Comparison of ENCODE assay signal across 18 cellular contexts in genomic region chr1:2430592-2430973, GRCh38. TPM values are rescaled to one million over a fixed set of nuclear protein-coding genes. Genes with fewer than 3 reads are reported as not detected.
DNase-seq lines count a peak whose midpoint lies in the region; ATAC-seq, FAIRE-seq and TF ChIP-seq lines count a peak whose summit lies in the region.
"Had no signal": no experiment of that assay in that cellular context is flagged by ENCODE, and none has a peak within 500 bp of the region (broad histone marks: within the 10 kb centered on the region; RNA-seq: fewer than 3 reads in every experiment).

No MANE protein-coding gene starts in this region.

- H4K20me1 ChIP-seq in HepG2 (ENCODE audit: insufficient read depth, low read length) (no peaks in the 10 kb centered on the region; the same call in 1 of the 2 replicates), H1 (replicated peaks in 1 of 2; ENCODE audit: control insufficient read depth in 1 of 2, insufficient read depth in 2 of 2, low read length in 2 of 2) (peaks cover 0 to 1% of the 10 kb centered on the region in 2 experiments)

- H3K9ac ChIP-seq in HepG2 (ENCODE audit: insufficient read depth, low read depth, low read length) (no peak overlapping the region), H1 (replicated peaks in 1 of 4; ENCODE audit: extremely low read depth in 1 of 4, low read depth in 3 of 4, low read length in 3 of 4) (no peak overlapping the region)

- H2AFZ ChIP-seq in HepG2 (ENCODE audit: low read length) (no peak overlapping the region), H1 (ENCODE audit: low read length) (no peak overlapping the region)

- no peak overlapping the region for H2AK5ac ChIP-seq in H1 (ENCODE audit: low read depth, low read length)

- no peaks in the 10 kb centered on the region for H3K79me1 ChIP-seq in H1 (ENCODE audit: low read depth, low read length)

- H3K56ac ChIP-seq in H1 (replicated peaks; ENCODE audit: insufficient read length, low read depth, low read length), result no peak overlapping the region

- H3K79me2 ChIP-seq in HepG2 (ENCODE audit: insufficient read depth, low read length), result no peaks in the 10 kb centered on the region
- H3K79me2 ChIP-seq in H1 (ENCODE audit: control insufficient read depth in 1 of 2, insufficient read depth in 2 of 2, low read length in 2 of 2), result no peaks in the 10 kb centered on the region

- H2BK120ac ChIP-seq in H1 (replicated peaks; ENCODE audit: low read depth, low read length), result no peak overlapping the region

- H3K27me3 Mint-ChIP-seq in progenitor cell of endocrine pancreas, result peaks cover 7% of the 10 kb centered on the region
- H3K27me3 Mint-ChIP-seq: CD4-positive, alpha-beta T cell had no signal

- TF ChIP-seq EP300 in HepG2 (IDR thresholded peaks at IDR 0.05; ENCODE audit: low read depth in 2 of 2, low read length in 2 of 2), result no peak
- TF ChIP-seq EP300 in HepG2 (CRISPR knock-in tag; IDR thresholded peaks at IDR 0.05; ENCODE audit: borderline replicate concordance), result no peak
- no peak for TF ChIP-seq EP300 in H1 (IDR thresholded peaks at IDR 0.05; ENCODE audit: borderline replicate concordance in 1 of 2, low read depth in 2 of 2, low read length in 2 of 2)

- H3K4me3 ChIP-seq in HepG2 (replicated peaks in 1 of 3; ENCODE audit: insufficient read depth in 1 of 3, low read depth in 2 of 3, low read length in 3 of 3), result no peak overlapping the region
- no peak overlapping the region for H3K4me3 ChIP-seq in right lobe of liver
- no peak overlapping the region for H3K4me3 ChIP-seq in H1 (ENCODE audit: extremely low read depth in 1 of 4, insufficient read depth in 2 of 4, low read depth in 3 of 4, low read length in 4 of 4)

- no peak overlapping the region for H2BK20ac ChIP-seq in H1 (ENCODE audit: low read length)

- 0% methylated on average over 3 of the region's 10 CpGs for WGBS in HepG2 (ENCODE audit: low lambda C conversion rate)
- 78% methylated on average over 2 of the region's 10 CpGs for WGBS in right lobe of liver (ENCODE audit: insufficient coverage, low coverage, low lambda C conversion rate, missing lambda C conversion rate)
- 95% methylated on average over 10 of the region's 10 CpGs; no CpG with 5 or more reads in 1 of the 2 experiments for WGBS in H1 (ENCODE audit: extremely low coverage in 1 of 2, insufficient coverage in 1 of 2, insufficient read length in 1 of 2, insufficient replicate concordance in 2 of 2, low coverage in 1 of 2, low lambda C conversion rate in 2 of 2, missing lambda C conversion rate in 1 of 2), 2 experiments

- H3K27ac ChIP-seq in HepG2 (ENCODE audit: extremely low read length, insufficient read depth, low read length), result no peak overlapping the region
- no peak overlapping the region for H3K27ac ChIP-seq in right lobe of liver
- H3K27ac ChIP-seq in H1 (ENCODE audit: low read depth, low read length), result no peak overlapping the region

- no peak overlapping the region for H3K4ac ChIP-seq in H1 (replicated peaks; ENCODE audit: insufficient read length, low read depth, low read length)

- ATAC-seq in HepG2, result no peak
- ATAC-seq in right lobe of liver, result no peak

- peaks cover 20 to 76% of the 10 kb centered on the region in 2 experiments for H3K27me3 ChIP-seq in HepG2 (ENCODE audit: control insufficient read depth in 1 of 2, insufficient read depth in 2 of 2, low read length in 2 of 2)
- H3K27me3 ChIP-seq in right lobe of liver, result no peaks in the 10 kb centered on the region
- 0 out of 7 replicates have a peak, but pooled peaks cover 0 to 2% (median 0%) of the 10 kb centered on the region in 4 experiments for H3K27me3 ChIP-seq in H1 (replicated peaks in 1 of 4; ENCODE audit: control insufficient read depth in 3 of 4, extremely low read depth in 1 of 4, insufficient read depth in 3 of 4, low read length in 3 of 4)

- H3K9me3 ChIP-seq in HepG2 (ENCODE audit: low read length) (peaks cover 12% of the 10 kb centered on the region; the same call in 1 of the 2 replicates), right lobe of liver (no peaks in the 10 kb centered on the region), H1 (ENCODE audit: insufficient read depth in 2 of 2, low read depth in 1 of 2, low read length in 1 of 2) (peaks cover 11 to 27% of the 10 kb centered on the region in 2 experiments; a peak in 3 of 4 replicates)

- no peak overlapping the region for H3K18ac ChIP-seq in H1 (ENCODE audit: extremely low read depth, low read length)

- H3K23me2 ChIP-seq in H1 (ENCODE audit: low read depth, low read length), result no peaks in the 10 kb centered on the region

- H3K9me3 Mint-ChIP-seq in progenitor cell of endocrine pancreas (ENCODE audit: low read depth), result no peaks in the 10 kb centered on the region
- H3K9me3 Mint-ChIP-seq: CD4-positive, alpha-beta T cell had no signal

- H4K91ac ChIP-seq in H1 (replicated peaks; ENCODE audit: insufficient read length, low read length), result peak overlapping the region; percentile 27

- intact Hi-C loops in HepG2 (cut with micrococcal nuclease; ENCODE audit: unreplicated experiment) (no loop called here), right lobe of liver (cut with DNase I) (loop anchor here in 1 of 2 donors (10.0 kb wide), 1 partner anchor 174 kb away; no protein-coding TSS in a partner anchor)

- POLR2A ChIA-PET in HepG2 (lab: Yijun Ruan, JAX), result no interaction called here
- POLR2A ChIA-PET in H1 (lab: Charles Lee; ENCODE audit: partially characterized antibody), result no interaction called here

- H3K4me2 ChIP-seq in HepG2 (ENCODE audit: low read depth, low read length) (no peak overlapping the region), H1 (ENCODE audit: insufficient read depth in 1 of 2, low read depth in 2 of 2, low read length in 2 of 2) (no peak overlapping the region)

- H4K5ac ChIP-seq in H1 (ENCODE audit: insufficient read length, low read depth, low read length), result no peak overlapping the region

- in situ Hi-C loops in HepG2 (cut with HindIII; ENCODE audit: extremely low pct_ligation_motif_present, low pct_unique_long_range_greater_than_20kb), result no loop called here

- BruUV-seq in HepG2 (replicated peaks; lab: Mats Ljungman, UMichigan), result no TSS peak

- no peak overlapping the region for H3K4me3 Mint-ChIP-seq in progenitor cell of endocrine pancreas (ENCODE audit: low read depth)
- H3K4me3 Mint-ChIP-seq: CD4-positive, alpha-beta T cell had no signal

- no peak for DNase-seq in HepG2 (ENCODE audit: low spot score)
- no peak for DNase-seq in right lobe of liver
- no peak for DNase-seq in H1 (ENCODE audit: low read depth in 1 of 2, low spot score in 2 of 2)
- no peak for DNase-seq in progenitor cell of endocrine pancreas (ENCODE audit: low spot score, unreplicated experiment)
- DNase-seq in NCI-H128 (lab: John Stamatoyannopoulos, UW; ENCODE audit: unreplicated experiment), result no peak
- no peak for DNase-seq in SKM-1 (lab: John Stamatoyannopoulos, UW; ENCODE audit: unreplicated experiment)
- DNase-seq in AG08396 (ENCODE audit: low spot score), result no peak
- DNase-seq: ACHN; CD4-positive, alpha-beta T cell; NCI-H1092 treated with DMSO at 0.1 percent for 48 hours; NCI-H1436 treated with DMSO at 0.1 percent for 48 hours; NCI-H187 treated with DMSO at 0.1 percent for 48 hours; NCI-H774; Right ventricle myocardium superior had no signal

- H3K36me3 ChIP-seq in HepG2 (replicated peaks in 1 of 2; ENCODE audit: control insufficient read depth in 1 of 2, insufficient read depth in 2 of 2, low read length in 2 of 2), result no peaks in the 10 kb centered on the region
- no peaks in the 10 kb centered on the region for H3K36me3 ChIP-seq in right lobe of liver
- H3K36me3 ChIP-seq in H1 (ENCODE audit: control insufficient read depth in 2 of 4, insufficient read depth in 4 of 4, low read length in 3 of 4), result no peaks in the 10 kb centered on the region

- no peak overlapping the region for H4K8ac ChIP-seq in H1 (ENCODE audit: extremely low read depth, insufficient read depth, low read length)

- no peak overlapping the region for H3K14ac ChIP-seq in H1 (ENCODE audit: insufficient read length)

- TF ChIP-seq POLR2A in HepG2 (IDR thresholded peaks at IDR 0.05; ENCODE audit: insufficient read depth in 1 of 2, low read depth in 2 of 2, low read length in 2 of 2) (no peak), right lobe of liver (IDR thresholded peaks at IDR 0.05) (no peak), H1 (IDR thresholded peaks at IDR 0.05; ENCODE audit: control extremely low read depth in 1 of 2, low read depth in 2 of 2, low read length in 2 of 2) (no peak)

- no peak overlapping the region for H2BK15ac ChIP-seq in H1 (ENCODE audit: low read length)

- CTCF ChIA-PET in HepG2 (lab: Yijun Ruan, JAX; ENCODE audit: low intra/inter-chr PET ratio, low total read pairs), result no interaction called here
- CTCF ChIA-PET in H1 (lab: Charles Lee; ENCODE audit: partially characterized antibody), result interaction anchor here (0.6 to 4.2 kb wide), 21 partner anchors 11 to 1184 kb away, joined by 3 to 48 read pairs (median 4); no protein-coding TSS in a partner anchor

- H3K27ac Mint-ChIP-seq in progenitor cell of endocrine pancreas, result peak overlapping the region; percentile 62
- H3K27ac Mint-ChIP-seq: CD4-positive, alpha-beta T cell had no signal

- no peak for FAIRE-seq in HepG2 (lab: Jason Lieb, UNC)
- no peak for FAIRE-seq in H1 (lab: Jason Lieb, UNC)
- FAIRE-seq: D721Med, GM18507, H54 had no signal

- H3K4me1 Mint-ChIP-seq in progenitor cell of endocrine pancreas (ENCODE audit: low read depth), result no peaks in the 10 kb centered on the region

- TF ChIP-seq CTCF in HepG2 (CRISPR knock-in tag; IDR thresholded peaks at IDR 0.05) (no peak), right lobe of liver (IDR thresholded peaks at IDR 0.05) (no peak), H1 (IDR thresholded peaks at IDR 0.05; ENCODE audit: control extremely low read depth in 1 of 3, insufficient read depth in 1 of 3, low read depth in 1 of 3, low read length in 3 of 3) (no peak), progenitor cell of endocrine pancreas (IDR thresholded peaks at IDR 0.05; ENCODE audit: unreplicated experiment) (no peak)

- H3K23ac ChIP-seq in H1 (ENCODE audit: insufficient read length), result no peak overlapping the region

- H2BK12ac ChIP-seq in H1 (ENCODE audit: low read depth, low read length), result no peak overlapping the region

- H2BK5ac ChIP-seq in H1 (ENCODE audit: low read depth, low read length), result no peak overlapping the region

- no peak for TF ChIP-seq RAD21 in HepG2 (CRISPR knock-in tag; IDR thresholded peaks at IDR 0.05)
- no peak for TF ChIP-seq RAD21 in H1 (IDR thresholded peaks at IDR 0.05 in 1 of 2, conservative IDR thresholded peaks at IDR 0.05 in 1 of 2; ENCODE audit: low read depth in 2 of 2, low read length in 2 of 2)

- no peaks in the 10 kb centered on the region for H3K4me1 ChIP-seq in HepG2 (ENCODE audit: insufficient read depth, low read length)
- H3K4me1 ChIP-seq in right lobe of liver, result no peaks in the 10 kb centered on the region
- no peaks in the 10 kb centered on the region for H3K4me1 ChIP-seq in H1 (replicated peaks in 1 of 4; ENCODE audit: control insufficient read depth in 3 of 4, insufficient read depth in 4 of 4, low read length in 3 of 4)

- H3K36me3 Mint-ChIP-seq in progenitor cell of endocrine pancreas (ENCODE audit: insufficient read depth), result no peaks in the 10 kb centered on the region

RNA-seq across cellular contexts. Expression of gene PEX10, which starts 18.2 kb away (rescaled TPM):
- total RNA-seq in HepG2 (2016; rRNA removed; fragmentation: Illumina TruSeq; extraction: Trizol), result 38.3 and 39.6 TPM in 2 replicates
- total RNA-seq in HepG2 (2016; cell fraction: cytosol; rRNA removed; fragmentation: Illumina TruSeq; extraction: Trizol; ENCODE audit: low read depth), result 20.2 and 25.8 TPM in 2 replicates
- 37.8 and 38.9 TPM in 2 replicates for total RNA-seq in HepG2 (2016; cell fraction: insoluble cytoplasmic fraction; rRNA removed; fragmentation: Illumina TruSeq; extraction: Trizol)
- 53.4 and 59.7 TPM in 2 replicates for total RNA-seq in HepG2 (2016; cell fraction: membrane; rRNA removed; fragmentation: Illumina TruSeq; extraction: Trizol)
- total RNA-seq in HepG2 (2016; cell fraction: nucleus; rRNA removed; fragmentation: Illumina TruSeq; extraction: Trizol), result 27.1 and 27.5 TPM in 2 replicates
- polyA plus RNA-seq in HepG2 (2011; rRNA removed), result 16.1 and 21.0 TPM in 2 replicates
- polyA plus RNA-seq in HepG2 (2011; cell fraction: cytosol; rRNA removed), result 16.3 and 20.9 TPM in 2 replicates
- polyA plus RNA-seq in HepG2 (2011; cell fraction: nucleus; rRNA removed), result 49.0 and 57.5 TPM in 2 replicates
- polyA plus RNA-seq in HepG2 (2012), result 13.3 and 14.5 TPM in 2 replicates
- 27.1 and 37.0 TPM in 2 replicates for polyA plus RNA-seq in HepG2 (2016; cell fraction: cytosol; fragmentation: Illumina TruSeq; extraction: Trizol; ENCODE audit: low read depth)
- polyA plus RNA-seq in HepG2 (2016; cell fraction: insoluble cytoplasmic fraction; fragmentation: Illumina TruSeq; extraction: Trizol; ENCODE audit: low read depth), result 36.5 and 40.8 TPM in 2 replicates
- 47.4 and 49.9 TPM in 2 replicates for polyA plus RNA-seq in HepG2 (2016; cell fraction: membrane; fragmentation: Illumina TruSeq; extraction: Trizol; ENCODE audit: low read depth)
- 44.7 and 46.3 TPM in 2 replicates for polyA plus RNA-seq in HepG2 (2016; cell fraction: nucleus; fragmentation: Illumina TruSeq; extraction: Trizol; ENCODE audit: insufficient read depth, low read depth)
- polyA minus RNA-seq in HepG2 (2011; rRNA and poly(A)+ RNA removed; ENCODE audit: low replicate concordance), result 15.3 and 46.5 TPM in 2 replicates
- 9.7 and 12.0 TPM in 2 replicates for polyA minus RNA-seq in HepG2 (2011; cell fraction: cytosol; rRNA and poly(A)+ RNA removed)
- polyA minus RNA-seq in HepG2 (2011; cell fraction: nucleus; rRNA and poly(A)+ RNA removed), result 18.4 and 20.1 TPM in 2 replicates
- 10 to 100 TPM in 3 of 6 experiments, 1 to 10 TPM in 3; 7.4 to 24.3 (median 10.5) TPM for total RNA-seq in right lobe of liver
- total RNA-seq in H1 (2021; fragmentation: NEBNext Ultra II Directional; extraction: Animal tissue kit (Norgen Biotek cat#: 25700)), result 24.3 and 24.7 TPM in 2 replicates
- 26.9 and 37.3 TPM in 2 replicates for polyA plus RNA-seq in H1 (2011; rRNA removed)
- polyA plus RNA-seq in H1 (2011; cell fraction: cytosol; rRNA removed), result 29.9 TPM
- 42.6 TPM for polyA plus RNA-seq in H1 (2011; cell fraction: nucleus; rRNA removed)
- polyA plus RNA-seq in H1 (2012, experiment 1 of 2), result 16.5 to 25.6 TPM (median 24.1 TPM) in 4 replicates
- 26.0 TPM for polyA plus RNA-seq in H1 (2012, experiment 2 of 2)
- polyA plus RNA-seq in H1 (2013, experiment 1 of 2), result 13.3 TPM
- 13.7 TPM for polyA plus RNA-seq in H1 (2013, experiment 2 of 2)
- polyA minus RNA-seq in H1 (2011; rRNA and poly(A)+ RNA removed), result 10.7 and 13.6 TPM in 2 replicates
- polyA minus RNA-seq in H1 (2011; cell fraction: cytosol; rRNA and poly(A)+ RNA removed), result 19.8 TPM
- 22.3 TPM for polyA minus RNA-seq in H1 (2011; cell fraction: nucleus; rRNA and poly(A)+ RNA removed)
- total RNA-seq in progenitor cell of endocrine pancreas, result 27.5 and 27.6 TPM in 2 replicates

RNA-seq across cellular contexts. Expression of gene RER1, which starts 38.9 kb away (rescaled TPM):
- 83.9 and 128 TPM in 2 replicates for total RNA-seq in HepG2 (2016; rRNA removed; fragmentation: Illumina TruSeq; extraction: Trizol)
- total RNA-seq in HepG2 (2016; cell fraction: cytosol; rRNA removed; fragmentation: Illumina TruSeq; extraction: Trizol; ENCODE audit: low read depth), result 51.3 and 72.8 TPM in 2 replicates
- 89.5 and 137 TPM in 2 replicates for total RNA-seq in HepG2 (2016; cell fraction: insoluble cytoplasmic fraction; rRNA removed; fragmentation: Illumina TruSeq; extraction: Trizol)
- total RNA-seq in HepG2 (2016; cell fraction: membrane; rRNA removed; fragmentation: Illumina TruSeq; extraction: Trizol), result 77.4 and 86.1 TPM in 2 replicates
- total RNA-seq in HepG2 (2016; cell fraction: nucleus; rRNA removed; fragmentation: Illumina TruSeq; extraction: Trizol), result 76.0 and 95.5 TPM in 2 replicates
- polyA plus RNA-seq in HepG2 (2011; rRNA removed), result 135 and 164 TPM in 2 replicates
- polyA plus RNA-seq in HepG2 (2011; cell fraction: cytosol; rRNA removed), result 82.7 and 131 TPM in 2 replicates
- polyA plus RNA-seq in HepG2 (2011; cell fraction: nucleus; rRNA removed), result 155 and 197 TPM in 2 replicates
- 64.5 and 73.8 TPM in 2 replicates for polyA plus RNA-seq in HepG2 (2012)
- polyA plus RNA-seq in HepG2 (2016; cell fraction: cytosol; fragmentation: Illumina TruSeq; extraction: Trizol; ENCODE audit: low read depth), result 84.3 and 98.6 TPM in 2 replicates
- 87.8 and 97.0 TPM in 2 replicates for polyA plus RNA-seq in HepG2 (2016; cell fraction: insoluble cytoplasmic fraction; fragmentation: Illumina TruSeq; extraction: Trizol; ENCODE audit: low read depth)
- 69.1 and 85.3 TPM in 2 replicates for polyA plus RNA-seq in HepG2 (2016; cell fraction: membrane; fragmentation: Illumina TruSeq; extraction: Trizol; ENCODE audit: low read depth)
- polyA plus RNA-seq in HepG2 (2016; cell fraction: nucleus; fragmentation: Illumina TruSeq; extraction: Trizol; ENCODE audit: insufficient read depth, low read depth), result 191 and 194 TPM in 2 replicates
- polyA minus RNA-seq in HepG2 (2011; rRNA and poly(A)+ RNA removed; ENCODE audit: low replicate concordance), result 95.9 and 234 TPM in 2 replicates
- 32.9 and 45.5 TPM in 2 replicates for polyA minus RNA-seq in HepG2 (2011; cell fraction: cytosol; rRNA and poly(A)+ RNA removed)
- polyA minus RNA-seq in HepG2 (2011; cell fraction: nucleus; rRNA and poly(A)+ RNA removed), result 23.3 and 29.3 TPM in 2 replicates
- total RNA-seq in right lobe of liver, result 100 to 1,000 TPM in 4 of 6 experiments, 10 to 100 TPM in 2; 76.5 to 166 (median 122) TPM
- total RNA-seq in H1 (2021; fragmentation: NEBNext Ultra II Directional; extraction: Animal tissue kit (Norgen Biotek cat#: 25700)), result 92.0 and 102 TPM in 2 replicates
- 120 and 134 TPM in 2 replicates for polyA plus RNA-seq in H1 (2011; rRNA removed)
- 93.7 TPM for polyA plus RNA-seq in H1 (2011; cell fraction: cytosol; rRNA removed)
- 63.8 TPM for polyA plus RNA-seq in H1 (2011; cell fraction: nucleus; rRNA removed)
- 70.3 to 94.7 TPM (median 80.1 TPM) in 4 replicates for polyA plus RNA-seq in H1 (2012, experiment 1 of 2)
- 37.7 TPM for polyA plus RNA-seq in H1 (2012, experiment 2 of 2)
- polyA plus RNA-seq in H1 (2013, experiment 1 of 2), result 96.9 TPM
- polyA plus RNA-seq in H1 (2013, experiment 2 of 2), result 106 TPM
- 133 and 151 TPM in 2 replicates for polyA minus RNA-seq in H1 (2011; rRNA and poly(A)+ RNA removed)
- polyA minus RNA-seq in H1 (2011; cell fraction: cytosol; rRNA and poly(A)+ RNA removed), result 34.6 TPM
- polyA minus RNA-seq in H1 (2011; cell fraction: nucleus; rRNA and poly(A)+ RNA removed), result 20.3 TPM
- 93.6 and 99.3 TPM in 2 replicates for total RNA-seq in progenitor cell of endocrine pancreas

RNA-seq across cellular contexts. Expression of gene MORN1, which starts 39.2 kb away (rescaled TPM):
- 3.9 and 6.5 TPM in 2 replicates for total RNA-seq in HepG2 (2016; rRNA removed; fragmentation: Illumina TruSeq; extraction: Trizol)
- total RNA-seq in HepG2 (2016; cell fraction: cytosol; rRNA removed; fragmentation: Illumina TruSeq; extraction: Trizol; ENCODE audit: low read depth), result 1.5 and 2.2 TPM in 2 replicates
- 3.5 and 5.4 TPM in 2 replicates for total RNA-seq in HepG2 (2016; cell fraction: insoluble cytoplasmic fraction; rRNA removed; fragmentation: Illumina TruSeq; extraction: Trizol)
- 1.7 and 1.8 TPM in 2 replicates for total RNA-seq in HepG2 (2016; cell fraction: membrane; rRNA removed; fragmentation: Illumina TruSeq; extraction: Trizol)
- total RNA-seq in HepG2 (2016; cell fraction: nucleus; rRNA removed; fragmentation: Illumina TruSeq; extraction: Trizol), result 6.4 and 6.8 TPM in 2 replicates
- 2.6 and 3.1 TPM in 2 replicates for polyA plus RNA-seq in HepG2 (2011; rRNA removed)
- 2.5 and 3.1 TPM in 2 replicates for polyA plus RNA-seq in HepG2 (2011; cell fraction: cytosol; rRNA removed)
- 7.8 and 8.8 TPM in 2 replicates for polyA plus RNA-seq in HepG2 (2011; cell fraction: nucleus; rRNA removed)
- polyA plus RNA-seq in HepG2 (2012), result 1.3 and 1.7 TPM in 2 replicates
- 0.84 and 1.9 TPM in 2 replicates for polyA plus RNA-seq in HepG2 (2016; cell fraction: cytosol; fragmentation: Illumina TruSeq; extraction: Trizol; ENCODE audit: low read depth)
- 2.3 and 3.3 TPM in 2 replicates for polyA plus RNA-seq in HepG2 (2016; cell fraction: insoluble cytoplasmic fraction; fragmentation: Illumina TruSeq; extraction: Trizol; ENCODE audit: low read depth)
- polyA plus RNA-seq in HepG2 (2016; cell fraction: membrane; fragmentation: Illumina TruSeq; extraction: Trizol; ENCODE audit: low read depth), result 0.73 and 1.3 TPM in 2 replicates
- polyA plus RNA-seq in HepG2 (2016; cell fraction: nucleus; fragmentation: Illumina TruSeq; extraction: Trizol; ENCODE audit: insufficient read depth, low read depth), result 8.2 and 9.2 TPM in 2 replicates
- polyA minus RNA-seq in HepG2 (2011; rRNA and poly(A)+ RNA removed; ENCODE audit: low replicate concordance), result 6.7 and 28.4 TPM in 2 replicates
- 1.3 and 3.0 TPM in 2 replicates for polyA minus RNA-seq in HepG2 (2011; cell fraction: cytosol; rRNA and poly(A)+ RNA removed)
- 7.5 and 8.9 TPM in 2 replicates for polyA minus RNA-seq in HepG2 (2011; cell fraction: nucleus; rRNA and poly(A)+ RNA removed)
- total RNA-seq in right lobe of liver, result 1 to 10 TPM; 3.1 to 7.1 (median 4.5) TPM
- 9.1 and 10.5 TPM in 2 replicates for total RNA-seq in H1 (2021; fragmentation: NEBNext Ultra II Directional; extraction: Animal tissue kit (Norgen Biotek cat#: 25700))
- 5.0 and 7.6 TPM in 2 replicates for polyA plus RNA-seq in H1 (2011; rRNA removed)
- 6.9 TPM for polyA plus RNA-seq in H1 (2011; cell fraction: cytosol; rRNA removed)
- polyA plus RNA-seq in H1 (2011; cell fraction: nucleus; rRNA removed), result 15.8 TPM
- 4.3 to 8.9 TPM (median 7.8 TPM) in 4 replicates for polyA plus RNA-seq in H1 (2012, experiment 1 of 2)
- 2.9 TPM for polyA plus RNA-seq in H1 (2012, experiment 2 of 2)
- polyA plus RNA-seq in H1 (2013, experiment 1 of 2), result 3.5 TPM
- polyA plus RNA-seq in H1 (2013, experiment 2 of 2), result 3.7 TPM
- 9.2 and 11.9 TPM in 2 replicates for polyA minus RNA-seq in H1 (2011; rRNA and poly(A)+ RNA removed)
- polyA minus RNA-seq in H1 (2011; cell fraction: cytosol; rRNA and poly(A)+ RNA removed), result 7.9 TPM
- 14.4 TPM for polyA minus RNA-seq in H1 (2011; cell fraction: nucleus; rRNA and poly(A)+ RNA removed)
- 34.0 and 35.3 TPM in 2 replicates for total RNA-seq in progenitor cell of endocrine pancreas

RNA-seq across cellular contexts. Expression of gene PLCH2, which starts 45.5 kb away (rescaled TPM):
- total RNA-seq in HepG2 (2016; rRNA removed; fragmentation: Illumina TruSeq; extraction: Trizol), result 0.14 and 0.15 TPM in 2 replicates
- total RNA-seq in HepG2 (2016; cell fraction: cytosol; rRNA removed; fragmentation: Illumina TruSeq; extraction: Trizol; ENCODE audit: low read depth), result under 0.01 TPM in 1 of 2 replicates, not detected in the other
- total RNA-seq in HepG2 (2016; cell fraction: insoluble cytoplasmic fraction; rRNA removed; fragmentation: Illumina TruSeq; extraction: Trizol), result 0.12 and 0.22 TPM in 2 replicates
- total RNA-seq in HepG2 (2016; cell fraction: membrane; rRNA removed; fragmentation: Illumina TruSeq; extraction: Trizol), result 0.06 and 0.10 TPM in 2 replicates
- total RNA-seq in HepG2 (2016; cell fraction: nucleus; rRNA removed; fragmentation: Illumina TruSeq; extraction: Trizol), result 0.19 and 0.22 TPM in 2 replicates
- polyA plus RNA-seq in HepG2 (2011; rRNA removed), result 0.67 and 1.3 TPM in 2 replicates
- polyA plus RNA-seq in HepG2 (2011; cell fraction: cytosol; rRNA removed), result 0.32 and 0.78 TPM in 2 replicates
- 6.0 and 6.1 TPM in 2 replicates for polyA plus RNA-seq in HepG2 (2011; cell fraction: nucleus; rRNA removed)
- 0.11 and 0.15 TPM in 2 replicates for polyA plus RNA-seq in HepG2 (2012)
- polyA plus RNA-seq in HepG2 (2016; cell fraction: cytosol; fragmentation: Illumina TruSeq; extraction: Trizol; ENCODE audit: low read depth), result 0.05 TPM in 1 of 2 replicates, not detected in the other
- 0.10 and 0.20 TPM in 2 replicates for polyA plus RNA-seq in HepG2 (2016; cell fraction: insoluble cytoplasmic fraction; fragmentation: Illumina TruSeq; extraction: Trizol; ENCODE audit: low read depth)
- 0.07 TPM in 1 of 2 replicates, not detected in the other for polyA plus RNA-seq in HepG2 (2016; cell fraction: membrane; fragmentation: Illumina TruSeq; extraction: Trizol; ENCODE audit: low read depth)
- polyA plus RNA-seq in HepG2 (2016; cell fraction: nucleus; fragmentation: Illumina TruSeq; extraction: Trizol; ENCODE audit: insufficient read depth, low read depth), result 0.37 and 0.83 TPM in 2 replicates
- 1.2 TPM in 1 of 2 replicates, not detected in the other for polyA minus RNA-seq in HepG2 (2011; rRNA and poly(A)+ RNA removed; ENCODE audit: low replicate concordance)
- 0.20 TPM in 1 of 2 replicates, not detected in the other for polyA minus RNA-seq in HepG2 (2011; cell fraction: cytosol; rRNA and poly(A)+ RNA removed)
- 0.90 and 1.2 TPM in 2 replicates for polyA minus RNA-seq in HepG2 (2011; cell fraction: nucleus; rRNA and poly(A)+ RNA removed)
- 1 to 10 TPM in 5 of 6 experiments, under 1 TPM in 1; 0.37 to 4.6 (median 2.3) TPM for total RNA-seq in right lobe of liver
- total RNA-seq in H1 (2021; fragmentation: NEBNext Ultra II Directional; extraction: Animal tissue kit (Norgen Biotek cat#: 25700)), result 0.19 TPM in 2 replicates
- 0.14 TPM in 2 replicates for polyA plus RNA-seq in H1 (2011; rRNA removed)
- polyA plus RNA-seq in H1 (2011; cell fraction: cytosol; rRNA removed), result 0.12 TPM
- 0.54 TPM for polyA plus RNA-seq in H1 (2011; cell fraction: nucleus; rRNA removed)
- 0.06 to 0.16 TPM (median 0.14 TPM) in 4 replicates for polyA plus RNA-seq in H1 (2012, experiment 1 of 2)
- 0.07 TPM for polyA plus RNA-seq in H1 (2012, experiment 2 of 2)
- 0.10 TPM for polyA plus RNA-seq in H1 (2013, experiment 1 of 2)
- 0.07 TPM for polyA plus RNA-seq in H1 (2013, experiment 2 of 2)
- 0.05 and 0.16 TPM in 2 replicates for polyA minus RNA-seq in H1 (2011; rRNA and poly(A)+ RNA removed)
- not detected for polyA minus RNA-seq in H1 (2011; cell fraction: cytosol; rRNA and poly(A)+ RNA removed)
- polyA minus RNA-seq in H1 (2011; cell fraction: nucleus; rRNA and poly(A)+ RNA removed), result 0.30 TPM
- total RNA-seq in progenitor cell of endocrine pancreas, result 0.13 TPM in 1 of 2 replicates, not detected in the other
- total RNA-seq: SK-MEL-5 had no signal
